ENCODE assay signal across 16 cellular contexts in the genomic region with DNA sequence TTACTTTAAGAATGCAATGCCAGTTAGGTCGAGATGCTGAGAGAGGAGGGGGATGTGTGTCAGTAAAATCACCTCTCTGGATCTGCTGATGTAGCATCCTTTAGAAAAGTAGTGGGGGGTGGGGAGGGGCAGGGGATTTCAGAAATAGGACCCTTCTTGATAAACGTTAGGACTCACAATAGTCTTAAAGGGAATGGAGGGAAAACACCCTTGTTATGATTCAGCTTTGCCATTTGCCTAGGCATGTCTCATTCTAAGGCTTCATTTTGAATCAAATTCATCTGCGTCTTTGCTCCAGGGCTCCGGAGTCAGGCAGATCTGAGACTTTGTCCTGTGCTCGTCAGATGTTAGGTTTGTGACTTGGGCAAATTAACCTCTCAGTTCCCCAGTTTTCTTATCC. TPM values are rescaled to one million over a fixed set of nuclear protein-coding genes. Genes with fewer than 3 reads are reported as not detected.
DNase-seq lines count a peak whose midpoint lies in the region; ATAC-seq and TF ChIP-seq lines count a peak whose summit lies in the region.
"Had no signal": no experiment of that assay in that cellular context is flagged by ENCODE, and none has a peak within 500 bp of the region (broad histone marks: within the 10 kb centered on the region; RNA-seq: fewer than 3 reads in every experiment).

No MANE protein-coding gene starts in this region.

- no peak for TF ChIP-seq CTCF in CD4-positive, alpha-beta T cell (IDR thresholded peaks at IDR 0.05)
- TF ChIP-seq CTCF in right atrium auricular region (IDR thresholded peaks at IDR 0.05) (no peak), GM10266 (IDR thresholded peaks at IDR 0.05; ENCODE audit: control insufficient read depth, insufficient read depth, low read depth, missing control alignments) (no peak)

- POLR2A ChIA-PET in CD4-positive, alpha-beta T cell (lab: Charles Lee): interaction anchor here (0.6 to 4.3 kb wide), 5 partner anchors 10 to 129 kb away, joined by 3 to 48 read pairs (median 3); no protein-coding TSS in a partner anchor

- H3K9me3 Mint-ChIP-seq in CD4-positive, alpha-beta T cell: no peaks in the 10 kb centered on the region
- H3K9me3 Mint-ChIP-seq in T-helper 2 cell treated with Interferon-gamma antibody and Interleukin-4, amounts not matched to agents 5 μg/mL and 100 μg/mL, for 36 hours: no peaks in the 10 kb centered on the region
- no peaks in the 10 kb centered on the region for H3K9me3 Mint-ChIP-seq in activated naive CD4-positive, alpha-beta T cell treated with anti-CD3 and anti-CD28 coated beads, Interleukin-2, amount 10 ng/mL, durations not matched to agents 7 days and 5 days
- no peaks in the 10 kb centered on the region for H3K9me3 Mint-ChIP-seq in natural killer cell treated with Interleukin-12 subunit alpha and Interleukin-12 subunit beta and Interleukin-15 and Interleukin-18, amount 100 ng/mL, for 72 hours

- intact Hi-C loops in CD4-positive, alpha-beta T cell (cut with DNase I, micrococcal nuclease): loop anchor here (2.0 to 10.0 kb wide), 4 partner anchors 128 to 388 kb away; partner anchors contain the start of gene STAG2 (in 1 of the 2)

- H3K27me3 Mint-ChIP-seq in CD4-positive, alpha-beta T cell: no peaks in the 10 kb centered on the region
- no peaks in the 10 kb centered on the region for H3K27me3 Mint-ChIP-seq in T-helper 2 cell treated with Interferon-gamma antibody and Interleukin-4, amounts not matched to agents 5 μg/mL and 100 μg/mL, for 36 hours (ENCODE audit: low read depth)
- no peaks in the 10 kb centered on the region for H3K27me3 Mint-ChIP-seq in activated naive CD4-positive, alpha-beta T cell treated with anti-CD3 and anti-CD28 coated beads, Interleukin-2, amount 10 ng/mL, durations not matched to agents 7 days and 5 days
- H3K27me3 Mint-ChIP-seq in natural killer cell treated with Interleukin-12 subunit alpha and Interleukin-12 subunit beta and Interleukin-15 and Interleukin-18, amount 100 ng/mL, for 72 hours: no peaks in the 10 kb centered on the region
- H3K27me3 Mint-ChIP-seq: naive B cell had no signal

- H3K36me3 ChIP-seq in right atrium auricular region: no peaks in the 10 kb centered on the region
- H3K36me3 ChIP-seq: SJSA1 had no signal

- H3K4me1 Mint-ChIP-seq in CD4-positive, alpha-beta T cell (ENCODE audit: low read depth): peaks cover 50% of the 10 kb centered on the region
- peaks cover 39% of the 10 kb centered on the region for H3K4me1 Mint-ChIP-seq in T-helper 2 cell treated with Interferon-gamma antibody and Interleukin-4, amounts not matched to agents 5 μg/mL and 100 μg/mL, for 36 hours (ENCODE audit: low read depth)
- H3K4me1 Mint-ChIP-seq in activated naive CD4-positive, alpha-beta T cell treated with anti-CD3 and anti-CD28 coated beads, Interleukin-2, amount 10 ng/mL, durations not matched to agents 7 days and 5 days: peaks cover 47% of the 10 kb centered on the region
- H3K4me1 Mint-ChIP-seq in natural killer cell treated with Interleukin-12 subunit alpha and Interleukin-12 subunit beta and Interleukin-15 and Interleukin-18, amount 100 ng/mL, for 72 hours (ENCODE audit: low read depth in 2 of 2): peaks cover 23 to 51% of the 10 kb centered on the region in 2 donors
- H3K4me1 Mint-ChIP-seq: naive B cell had no signal

- H3K27ac ChIP-seq in CD4-positive, alpha-beta T cell (ENCODE audit: low read depth, low read length): peak overlapping the region; percentile 75
- no peak overlapping the region for H3K27ac ChIP-seq in right atrium auricular region
- H3K27ac ChIP-seq: SJSA1, VCaP had no signal

- peak; percentile 27 for ATAC-seq in CD4-positive, alpha-beta T cell (ENCODE audit: poor library complexity)
- peak; percentile 55 to 65 for ATAC-seq in natural killer cell treated with Interleukin-12 subunit alpha and Interleukin-12 subunit beta and Interleukin-15 and Interleukin-18, amount 100 ng/mL, for 72 hours

- peak overlapping the region; percentile 99 for H3K4me3 Mint-ChIP-seq in CD4-positive, alpha-beta T cell
- peak overlapping the region; percentile 96 for H3K4me3 Mint-ChIP-seq in T-helper 2 cell treated with Interferon-gamma antibody and Interleukin-4, amounts not matched to agents 5 μg/mL and 100 μg/mL, for 36 hours
- peak overlapping the region; percentile 95 for H3K4me3 Mint-ChIP-seq in activated naive CD4-positive, alpha-beta T cell treated with anti-CD3 and anti-CD28 coated beads, Interleukin-2, amount 10 ng/mL, durations not matched to agents 7 days and 5 days
- H3K4me3 Mint-ChIP-seq in natural killer cell treated with Interleukin-12 subunit alpha and Interleukin-12 subunit beta and Interleukin-15 and Interleukin-18, amount 100 ng/mL, for 72 hours: peak overlapping the region; percentile 84
- H3K4me3 Mint-ChIP-seq: naive B cell had no signal

- peak in 2 of 10 experiments; percentile 1 to 11 for DNase-seq in CD4-positive, alpha-beta T cell
- DNase-seq in T-helper 2 cell treated with Interferon-gamma antibody and Interleukin-4, amounts not matched to agents 5 μg/mL and 100 μg/mL, for 36 hours (ENCODE audit: low spot score): peak; percentile 51
- DNase-seq in activated naive CD4-positive, alpha-beta T cell treated with anti-CD3 and anti-CD28 coated beads, Interleukin-2, amount 10 ng/mL, durations not matched to agents 7 days and 5 days: no peak
- peak; percentile 70 for DNase-seq in natural killer cell treated with Interleukin-12 subunit alpha and Interleukin-12 subunit beta and Interleukin-15 and Interleukin-18, amount 100 ng/mL, for 72 hours (ENCODE audit: low spot score)
- no peak for DNase-seq in C1 segment of cervical spinal cord (lab: John Stamatoyannopoulos, UW)
- DNase-seq in right atrium auricular region (ENCODE audit: low spot score): no peak
- DNase-seq in GM10266 (ENCODE audit: extremely low spot score): no peak
- no peak for DNase-seq in cortex of kidney (lab: John Stamatoyannopoulos, UW)
- DNase-seq: aorta, islet precursor cell, naive B cell, NCI-H187 treated with DMSO at 0.1 percent for 48 hours, small intestine had no signal

- no peaks in the 10 kb centered on the region for H3K27me3 ChIP-seq in CD4-positive, alpha-beta T cell (ENCODE audit: control insufficient read depth, insufficient read depth, low read length)
- no peaks in the 10 kb centered on the region for H3K27me3 ChIP-seq in right atrium auricular region
- H3K27me3 ChIP-seq: SJSA1 had no signal

- CTCF ChIA-PET in CD4-positive, alpha-beta T cell (lab: Charles Lee): interaction anchor here (1.0 to 1.5 kb wide), 2 partner anchors 7 to 35 kb away, joined by 3 to 5 read pairs; no protein-coding TSS in a partner anchor
- CTCF ChIA-PET in activated naive CD4-positive, alpha-beta T cell treated with anti-CD3 and anti-CD28 coated beads, Interleukin-2, amount 10 ng/mL, durations not matched to agents 7 days and 5 days (lab: Charles Lee): interaction anchor here (1.7 to 2.1 kb wide), 2 partner anchors 104 to 123 kb away, joined by 3 to 6 read pairs; no protein-coding TSS in a partner anchor

- peaks cover 28% of the 10 kb centered on the region for H3K36me3 Mint-ChIP-seq in CD4-positive, alpha-beta T cell (ENCODE audit: low read depth)
- H3K36me3 Mint-ChIP-seq in T-helper 2 cell treated with Interferon-gamma antibody and Interleukin-4, amounts not matched to agents 5 μg/mL and 100 μg/mL, for 36 hours (ENCODE audit: low read depth): peaks cover 15% of the 10 kb centered on the region
- peaks cover 3% of the 10 kb centered on the region for H3K36me3 Mint-ChIP-seq in activated naive CD4-positive, alpha-beta T cell treated with anti-CD3 and anti-CD28 coated beads, Interleukin-2, amount 10 ng/mL, durations not matched to agents 7 days and 5 days
- H3K36me3 Mint-ChIP-seq in natural killer cell treated with Interleukin-12 subunit alpha and Interleukin-12 subunit beta and Interleukin-15 and Interleukin-18, amount 100 ng/mL, for 72 hours: no peaks in the 10 kb centered on the region
- H3K36me3 Mint-ChIP-seq: naive B cell had no signal

- H3K4me3 ChIP-seq in right atrium auricular region: no peak overlapping the region
- H3K4me3 ChIP-seq: SJSA1 had no signal

- H3K27ac Mint-ChIP-seq in CD4-positive, alpha-beta T cell: peak overlapping the region; percentile 98
- H3K27ac Mint-ChIP-seq in T-helper 2 cell treated with Interferon-gamma antibody and Interleukin-4, amounts not matched to agents 5 μg/mL and 100 μg/mL, for 36 hours: peak overlapping the region; percentile 97
- H3K27ac Mint-ChIP-seq in activated naive CD4-positive, alpha-beta T cell treated with anti-CD3 and anti-CD28 coated beads, Interleukin-2, amount 10 ng/mL, durations not matched to agents 7 days and 5 days: peak overlapping the region; percentile 97
- H3K27ac Mint-ChIP-seq in natural killer cell treated with Interleukin-12 subunit alpha and Interleukin-12 subunit beta and Interleukin-15 and Interleukin-18, amount 100 ng/mL, for 72 hours: peak overlapping the region; percentile 86 to 89
- H3K27ac Mint-ChIP-seq: naive B cell had no signal

- H3K9me3 ChIP-seq in CD4-positive, alpha-beta T cell (ENCODE audit: control insufficient read depth, low read length): no peaks in the 10 kb centered on the region
- no peaks in the 10 kb centered on the region for H3K9me3 ChIP-seq in right atrium auricular region
- H3K9me3 ChIP-seq: SJSA1 had no signal

- no peaks in the 10 kb centered on the region for H3K4me1 ChIP-seq in right atrium auricular region
- H3K4me1 ChIP-seq: SJSA1 had no signal

RNA-seq across cellular contexts. Expression of gene SH2D1A, which starts 0.9 kb away (rescaled TPM):
- 10 to 100 TPM; 39.6 to 41.5 TPM for total RNA-seq in CD4-positive, alpha-beta T cell
- total RNA-seq in natural killer cell treated with Interleukin-12 subunit alpha and Interleukin-12 subunit beta and Interleukin-15 and Interleukin-18, amount 100 ng/mL, for 72 hours: 10 to 100 TPM; 76.1 to 76.7 TPM
- 1 to 10 TPM in 1 of 2 donors, not detected in 1; 1.7 TPM for total RNA-seq in right atrium auricular region
- total RNA-seq: Daoy, SJSA1 had no signal

RNA-seq across cellular contexts. Expression of gene TEX13D, which starts 14.8 kb away (rescaled TPM):
- total RNA-seq in CD4-positive, alpha-beta T cell: not detected
- 1 to 10 TPM in 1 of 2 donors, not detected in 1; 1.6 TPM for total RNA-seq in natural killer cell treated with Interleukin-12 subunit alpha and Interleukin-12 subunit beta and Interleukin-15 and Interleukin-18, amount 100 ng/mL, for 72 hours
- not detected for total RNA-seq in right atrium auricular region
- total RNA-seq: aorta, Daoy, SJSA1 had no signal

Comparison
In these comparisons a context has a peak if more than half of its experiments do, and no peak if none do; other contexts are left out.
1. DNase-seq: peak in T-helper 2 cell treated with Interferon-gamma antibody and Interleukin-4, amounts not matched to agents 5 μg/mL and 100 μg/mL, for 36 hours (single experiment) and natural killer cell treated with Interleukin-12 subunit alpha and Interleukin-12 subunit beta and Interleukin-15 and Interleukin-18, amount 100 ng/mL, for 72 hours (single experiment); none in activated naive CD4-positive, alpha-beta T cell treated with anti-CD3 and anti-CD28 coated beads, Interleukin-2, amount 10 ng/mL, durations not matched to agents 7 days and 5 days (single experiment), C1 segment of cervical spinal cord (0 of 14), right atrium auricular region (single experiment), GM10266 (single experiment) and cortex of kidney (single experiment).
2. RNA of gene SH2D1A, which starts 0.9 kb away (total RNA-seq): 76.1 to 76.7 TPM in natural killer cell treated with Interleukin-12 subunit alpha and Interleukin-12 subunit beta and Interleukin-15 and Interleukin-18, amount 100 ng/mL, for 72 hours and 39.6 to 41.5 TPM in CD4-positive, alpha-beta T cell; 1.7 TPM in right atrium auricular region; every median in the first group is over 10 times any median in the second.
3. Peak in every context shown above with its lines, with median percentiles within 50 percentile points of each other: H3K27ac Mint-ChIP-seq and H3K4me3 Mint-ChIP-seq.